11 cellular contexts compared by ENCODE assay signal in genomic region chrX:133745361-133745760, GRCh38.
DNase-seq lines count a peak whose midpoint lies in the region; ATAC-seq lines count a peak whose summit lies in the region.
"Had no signal": no experiment of that assay in that cellular context is flagged by ENCODE, and none has a peak within 500 bp of the region (broad histone marks: within the 10 kb centered on the region; RNA-seq: fewer than 3 reads in every experiment).

No MANE protein-coding gene starts in this region.

- no peak overlapping the region for H3K27ac Mint-ChIP-seq in activated CD4-positive, alpha-beta T cell treated with anti-CD3 and anti-CD28 coated beads for 36 hours
- H3K27ac Mint-ChIP-seq in naive thymus-derived CD4-positive, alpha-beta T cell, result peak overlapping the region in 8 of 9 donors; percentile 71 to 94 (median 80)

- no peaks in the 10 kb centered on the region for H3K36me3 Mint-ChIP-seq in activated CD4-positive, alpha-beta T cell treated with anti-CD3 and anti-CD28 coated beads for 36 hours (ENCODE audit: low read depth)
- no peaks in the 10 kb centered on the region for H3K36me3 Mint-ChIP-seq in naive thymus-derived CD4-positive, alpha-beta T cell

- H3K9me3 Mint-ChIP-seq in activated CD4-positive, alpha-beta T cell treated with anti-CD3 and anti-CD28 coated beads for 36 hours (ENCODE audit: low read depth), result no peaks in the 10 kb centered on the region
- H3K9me3 Mint-ChIP-seq in naive thymus-derived CD4-positive, alpha-beta T cell, result no peaks in the 10 kb centered on the region

- H3K4me1 Mint-ChIP-seq in activated CD4-positive, alpha-beta T cell treated with anti-CD3 and anti-CD28 coated beads for 36 hours, result peaks cover 48% of the 10 kb centered on the region
- H3K4me1 Mint-ChIP-seq in naive thymus-derived CD4-positive, alpha-beta T cell, result peaks cover 11 to 75% (median 66%) of the 10 kb centered on the region in 7 donors

- CTCF ChIA-PET in activated CD4-positive, alpha-beta T cell treated with anti-CD3 and anti-CD28 coated beads for 36 hours (lab: Charles Lee), result interaction anchor here (0.5 to 1.5 kb wide), 5 partner anchors 9 to 399 kb away, joined by 3 to 5 read pairs (median 4); no protein-coding TSS in a partner anchor
- CTCF ChIA-PET in naive thymus-derived CD4-positive, alpha-beta T cell (lab: Charles Lee), result interaction anchor here (0.5 to 2.1 kb wide), 10 partner anchors 16 to 1257 kb away, joined by 3 to 17 read pairs (median 5); no protein-coding TSS in a partner anchor

- no peaks in the 10 kb centered on the region for H3K27me3 Mint-ChIP-seq in activated CD4-positive, alpha-beta T cell treated with anti-CD3 and anti-CD28 coated beads for 36 hours
- no peaks in the 10 kb centered on the region for H3K27me3 Mint-ChIP-seq in naive thymus-derived CD4-positive, alpha-beta T cell

- ATAC-seq in activated CD4-positive, alpha-beta T cell treated with anti-CD3 and anti-CD28 coated beads for 36 hours, result peak; percentile 69
- ATAC-seq in GM21576 (IDR thresholded peaks at IDR 0.05; ENCODE audit: unreplicated experiment) (peak; percentile 76), GM21528 (IDR thresholded peaks at IDR 0.05; ENCODE audit: low FRiP score, unreplicated experiment) (no peak)
- ATAC-seq in naive thymus-derived CD4-positive, alpha-beta T cell, result peak; percentile 87
- ATAC-seq: left lobe of liver had no signal

- peak; percentile 23 for DNase-seq in activated CD4-positive, alpha-beta T cell treated with anti-CD3 and anti-CD28 coated beads for 36 hours
- DNase-seq in activated CD4-positive, alpha-beta T cell treated with anti-CD3 and anti-CD28 coated beads for 48 hours, result no peak
- peak; percentile 87 for DNase-seq in Jurkat, Clone E6-1 (ENCODE audit: low read depth, low spot score)
- DNase-seq in naive thymus-derived CD4-positive, alpha-beta T cell, result peak in 7 of 9 donors; percentile 30 to 77 (median 59)
- no peak for DNase-seq in MV-4-11 (lab: John Stamatoyannopoulos, UW)
- DNase-seq in NCI-H1048 (lab: John Stamatoyannopoulos, UW), result no peak
- DNase-seq: ACHN, amygdala had no signal

- H3K36me3 ChIP-seq in naive thymus-derived CD4-positive, alpha-beta T cell (ENCODE audit: control insufficient read depth in 2 of 3, insufficient read depth in 3 of 3, low read length in 3 of 3), result no peaks in the 10 kb centered on the region

- H3K4me3 ChIP-seq in Jurkat, Clone E6-1 (ENCODE audit: low read length), result no peak overlapping the region
- H3K4me3 ChIP-seq in naive thymus-derived CD4-positive, alpha-beta T cell (ENCODE audit: low read length), result no peak overlapping the region

- peak overlapping the region; percentile 14 for H3K27ac ChIP-seq in naive thymus-derived CD4-positive, alpha-beta T cell (ENCODE audit: low read depth, low read length)

- intact Hi-C loops in activated CD4-positive, alpha-beta T cell treated with anti-CD3 and anti-CD28 coated beads for 36 hours (cut with DNase I, micrococcal nuclease), result no loop called here
- intact Hi-C loops in naive thymus-derived CD4-positive, alpha-beta T cell (cut with micrococcal nuclease), result loop anchor here in 1 of 2 donors (1.0 to 2.0 kb wide), 4 partner anchors 31 to 281 kb away; no protein-coding TSS in a partner anchor

- no peaks in the 10 kb centered on the region for H3K27me3 ChIP-seq in naive thymus-derived CD4-positive, alpha-beta T cell (ENCODE audit: control insufficient read depth in 2 of 2, insufficient read depth in 2 of 2, low read length in 2 of 2)

- H3K4me3 Mint-ChIP-seq in activated CD4-positive, alpha-beta T cell treated with anti-CD3 and anti-CD28 coated beads for 36 hours, result no peak overlapping the region
- H3K4me3 Mint-ChIP-seq in naive thymus-derived CD4-positive, alpha-beta T cell, result peak overlapping the region in 7 of 10 donors; percentile 7 to 57 (median 36)

- H3K9me3 ChIP-seq in naive thymus-derived CD4-positive, alpha-beta T cell (ENCODE audit: control insufficient read depth in 2 of 3, low read length in 3 of 3), result no peaks in the 10 kb centered on the region

- peaks cover 0 to 49% of the 10 kb centered on the region in 2 donors for H3K4me1 ChIP-seq in naive thymus-derived CD4-positive, alpha-beta T cell (ENCODE audit: control insufficient read depth in 2 of 2, insufficient read depth in 2 of 2, low read length in 2 of 2)

- POLR2A ChIA-PET in activated CD4-positive, alpha-beta T cell treated with anti-CD3 and anti-CD28 coated beads for 36 hours (lab: Charles Lee), result no interaction called here
- POLR2A ChIA-PET in naive thymus-derived CD4-positive, alpha-beta T cell (lab: Charles Lee), result interaction anchor here (0.6 kb wide), 1 partner anchor 32 kb away, joined by 3 read pairs; no protein-coding TSS in a partner anchor

Comparison
In these comparisons a context has a peak if more than half of its experiments do, and no peak if none do; other contexts are left out.
1. DNase-seq: peak in activated CD4-positive, alpha-beta T cell treated with anti-CD3 and anti-CD28 coated beads for 36 hours (single experiment), Jurkat, Clone E6-1 (single experiment) and naive thymus-derived CD4-positive, alpha-beta T cell (7 of 9); none in activated CD4-positive, alpha-beta T cell treated with anti-CD3 and anti-CD28 coated beads for 48 hours (single experiment), MV-4-11 (single experiment) and NCI-H1048 (single experiment).